23 cellular contexts compared by ENCODE assay signal in the genomic region with DNA sequence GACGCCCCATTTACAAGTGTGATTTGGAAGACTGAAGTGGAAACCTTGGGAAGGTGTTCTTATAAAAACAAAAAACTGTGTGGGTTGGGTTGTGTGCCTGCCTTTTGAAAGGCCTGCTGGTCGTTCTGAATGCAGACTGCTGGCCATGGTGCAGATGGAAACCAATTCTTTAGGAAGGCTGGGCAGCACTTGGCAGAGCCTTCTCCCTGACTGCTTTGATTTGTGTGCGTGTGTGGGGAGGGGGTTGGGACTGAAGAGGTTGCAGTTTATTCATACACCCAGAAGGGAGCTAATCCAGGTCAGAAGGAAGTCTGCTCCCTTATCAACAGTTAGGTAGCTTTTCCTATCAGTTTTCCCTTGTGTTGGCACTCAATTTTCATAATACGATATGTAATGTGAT.
DNase-seq lines count a peak whose midpoint lies in the region; ATAC-seq and TF ChIP-seq lines count a peak whose summit lies in the region.
"Had no signal": no experiment of that assay in that cellular context is flagged by ENCODE, and none has a peak within 500 bp of the region (broad histone marks: within the 10 kb centered on the region; RNA-seq: fewer than 3 reads in every experiment).

No MANE protein-coding gene starts in this region.

- H3K4me2 ChIP-seq in GM23338 (no peak overlapping the region), OCI-LY3 (ENCODE audit: low read length) (peak overlapping the region; percentile 75), neural progenitor cell (peak overlapping the region; percentile 15)
- H3K4me2 ChIP-seq: SK-N-SH had no signal

- H4K20me1 ChIP-seq in GM23338 (replicated peaks; ENCODE audit: insufficient read depth) (no peaks in the 10 kb centered on the region), OCI-LY3 (ENCODE audit: insufficient read depth, low read length) (no peaks in the 10 kb centered on the region), neural progenitor cell (ENCODE audit: low read depth) (no peaks in the 10 kb centered on the region)

- H3K27ac ChIP-seq in GM23338 (ENCODE audit: low read depth) (no peak overlapping the region), OCI-LY3 (ENCODE audit: low read length) (no peak overlapping the region), neural progenitor cell (no peak overlapping the region)
- H3K27ac ChIP-seq: GM23248 had no signal

- H3K4me3 ChIP-seq in GM23338 = no peak overlapping the region
- peak overlapping the region; percentile 50 for H3K4me3 ChIP-seq in OCI-LY3 (ENCODE audit: low read length)
- H3K4me3 ChIP-seq in neural progenitor cell = no peak overlapping the region
- H3K4me3 ChIP-seq: GM23248, HAP-1, MG63 had no signal

- H3K27me3 Mint-ChIP-seq in GM23338 (ENCODE audit: insufficient read depth, low read depth, poor library complexity) (peaks cover 3% of the 10 kb centered on the region), neural progenitor cell (ENCODE audit: insufficient read depth, low read depth) (peaks cover 11% of the 10 kb centered on the region)
- H3K27me3 Mint-ChIP-seq: CD4-positive, alpha-beta memory T cell; T-helper 17 cell had no signal

- peaks cover 4% of the 10 kb centered on the region; the same call in 1 of the 2 replicates for H3K4me1 ChIP-seq in GM23338 (ENCODE audit: insufficient read depth)
- peaks cover 24% of the 10 kb centered on the region for H3K4me1 ChIP-seq in OCI-LY3 (ENCODE audit: low read length)
- peaks cover 40% of the 10 kb centered on the region for H3K4me1 ChIP-seq in neural progenitor cell
- H3K4me1 ChIP-seq: Caco-2, HAP-1 had no signal

- H3K27ac Mint-ChIP-seq in GM23338 = no peak overlapping the region
- H3K27ac Mint-ChIP-seq in neural progenitor cell = no peak overlapping the region
- H3K27ac Mint-ChIP-seq: CD4-positive, alpha-beta memory T cell; T-helper 17 cell had no signal

- no peaks in the 10 kb centered on the region for H3K9me3 ChIP-seq in OCI-LY3 (ENCODE audit: insufficient read depth, low read length)
- no peaks in the 10 kb centered on the region for H3K9me3 ChIP-seq in neural progenitor cell (ENCODE audit: low read depth)
- H3K9me3 ChIP-seq: Caco-2, HAP-1, MG63, SK-N-SH had no signal

- H3K9me2 ChIP-seq in GM23338 (ENCODE audit: insufficient read depth) = peaks cover 9% of the 10 kb centered on the region; the same call in 1 of the 2 replicates
- H3K9me2 ChIP-seq: SK-N-SH had no signal

- H3K79me2 ChIP-seq in GM23338 (replicated peaks; ENCODE audit: insufficient read depth) (no peaks in the 10 kb centered on the region), OCI-LY3 (ENCODE audit: low read length) (no peaks in the 10 kb centered on the region), neural progenitor cell (ENCODE audit: low read depth) (no peaks in the 10 kb centered on the region)

- H3K9me3 Mint-ChIP-seq in GM23338 (no peaks in the 10 kb centered on the region), neural progenitor cell (no peaks in the 10 kb centered on the region)

- ATAC-seq in GM23338 (peak; percentile 62), HG03521 (IDR thresholded peaks at IDR 0.05; ENCODE audit: unreplicated experiment) (no peak), GM19324 (IDR thresholded peaks at IDR 0.05; ENCODE audit: low FRiP score, unreplicated experiment) (no peak)
- ATAC-seq: T-helper 17 cell had no signal

- H3K36me3 Mint-ChIP-seq in GM23338 (ENCODE audit: low read depth) (no peaks in the 10 kb centered on the region), neural progenitor cell (no peaks in the 10 kb centered on the region)
- H3K36me3 Mint-ChIP-seq: CD4-positive, alpha-beta memory T cell had no signal

- H3K9ac ChIP-seq in OCI-LY3 (ENCODE audit: low read length) (no peak overlapping the region), neural progenitor cell (no peak overlapping the region)
- H3K9ac ChIP-seq: GM23248, SK-N-SH had no signal

- H3K27me3 ChIP-seq in GM23338 (ENCODE audit: insufficient read depth) = no peaks in the 10 kb centered on the region
- H3K27me3 ChIP-seq in OCI-LY3 (ENCODE audit: low read depth, low read length) = no peaks in the 10 kb centered on the region
- no peaks in the 10 kb centered on the region for H3K27me3 ChIP-seq in neural progenitor cell
- H3K27me3 ChIP-seq: MG63 had no signal

- H2AFZ ChIP-seq in GM23338 = peak overlapping the region; percentile 81; the same call in 1 of the 2 replicates
- H2AFZ ChIP-seq in OCI-LY3 (ENCODE audit: low read depth, low read length) = 0 out of 2 replicates have a peak overlapping the region, but pooled peaks have one; percentile 31
- H2AFZ ChIP-seq in neural progenitor cell (replicated peaks) = peak overlapping the region; percentile 30
- H2AFZ ChIP-seq: GM23248 had no signal

- H3K4me1 Mint-ChIP-seq in GM23338 = peaks cover 20% of the 10 kb centered on the region
- peaks cover 43% of the 10 kb centered on the region for H3K4me1 Mint-ChIP-seq in neural progenitor cell
- H3K4me1 Mint-ChIP-seq: CD4-positive, alpha-beta memory T cell; T-helper 17 cell had no signal

- H3K36me3 ChIP-seq in GM23338 (ENCODE audit: insufficient read depth) = no peaks in the 10 kb centered on the region
- no peaks in the 10 kb centered on the region for H3K36me3 ChIP-seq in OCI-LY3 (replicated peaks; ENCODE audit: low read depth, low read length)
- no peaks in the 10 kb centered on the region for H3K36me3 ChIP-seq in neural progenitor cell
- H3K36me3 ChIP-seq: HAP-1, MG63 had no signal

- H3F3A ChIP-seq in GM23338 (replicated peaks; ENCODE audit: low read depth) = no peaks in the 10 kb centered on the region
- peaks cover 31% of the 10 kb centered on the region for H3F3A ChIP-seq in neural progenitor cell (ENCODE audit: low read depth)

- H3K4me3 Mint-ChIP-seq in GM23338 (no peak overlapping the region), neural progenitor cell (no peak overlapping the region)
- H3K4me3 Mint-ChIP-seq: CD4-positive, alpha-beta memory T cell; T-helper 17 cell had no signal

- no peak for TF ChIP-seq CTCF in GM23338 (conservative IDR thresholded peaks at IDR 0.05; ENCODE audit: low read depth in 2 of 2)
- no peak for TF ChIP-seq CTCF in OCI-LY3 (IDR thresholded peaks at IDR 0.05; ENCODE audit: low read depth, low read length)
- TF ChIP-seq CTCF in neural progenitor cell (IDR thresholded peaks at IDR 0.05) = no peak

- DNase-seq in ELF-1 (ENCODE audit: low read depth, low spot score) = peak; percentile 8
- DNase-seq in GM23338 (ENCODE audit: low spot score) = no peak
- peak; percentile 21 for DNase-seq in neural progenitor cell (ENCODE audit: low spot score)
- no peak for DNase-seq in HK-2 (ENCODE audit: unreplicated experiment)
- DNase-seq: C1 segment of cervical spinal cord; Caco-2; CD4-positive, alpha-beta memory T cell; GM23248; IMR-90; KG1; MG63; NCI-H1105 treated with DMSO at 0.1 percent for 48 hours; NCI-H1694; NCI-H2029 treated with DMSO at 0.1 percent for 48 hours; NCI-H2171; NCI-H524; NCI-H82; SK-N-SH; T-helper 17 cell had no signal

TF ChIP-seq in GM23338, 12 proteins besides CTCF, POLR2A, EP300 and RAD21 (continues in another document):
- TF ChIP-seq STAT1 (IDR thresholded peaks at IDR 0.05; ENCODE audit: unreplicated experiment) = no peak

Comparison
In these comparisons a context has a peak if more than half of its experiments do, and no peak if none do; other contexts are left out.
1. DNase-seq: peak in ELF-1 (single experiment) and neural progenitor cell (single experiment); none in GM23338 (single experiment) and HK-2 (single experiment).
2. H2AFZ ChIP-seq: peak in every context shown above with its lines; median percentile 81 in GM23338; 31 in OCI-LY3; 30 in neural progenitor cell.